ENCODE assay signal across 23 cellular contexts in genomic region chr1:84086189-84086588, GRCh38.
"Had no signal": no experiment of that assay in that cellular context is flagged by ENCODE, and none has a peak within 500 bp of the region (broad histone marks: within the 10 kb centered on the region; RNA-seq: fewer than 3 reads in every experiment).

No MANE protein-coding gene starts in this region.

- H3K9me3 ChIP-seq: right lobe of liver, testis, vagina had no signal

- H3K4me1 ChIP-seq: parathyroid adenoma, right lobe of liver, vagina had no signal

- H3K36me3 ChIP-seq: right lobe of liver, vagina, WERI-Rb-1 had no signal

- ATAC-seq: activated CD8-positive, alpha-beta T cell treated with anti-CD3 and anti-CD28 coated beads, Interleukin-2, amount 10 ng/mL, durations not matched to agents 7 days and 5 days; activated T-helper 17 cell treated with anti-CD3 and anti-CD28 coated beads, Interleukin-2, amount 50 U/mL, for 72 hours; esophagus mucosa; left ventricle myocardium superior; right lobe of liver had no signal

- H3K27ac ChIP-seq: hepatocyte, parathyroid adenoma, right lobe of liver, testis, vagina, WERI-Rb-1 had no signal

- H3K4me3 ChIP-seq: hepatocyte, right lobe of liver, testis, vagina had no signal

- DNase-seq: activated CD4-positive, alpha-beta T cell treated with anti-CD3 and anti-CD28 coated beads for 1 hour; activated CD4-positive, alpha-beta T cell treated with anti-CD3 and anti-CD28 coated beads, Interleukin-2, amount 50 U/mL, for 1 hour; activated CD8-positive, alpha-beta T cell treated with anti-CD3 and anti-CD28 coated beads, Interleukin-2, amount 10 ng/mL, durations not matched to agents 7 days and 5 days; activated naive CD4-positive, alpha-beta T cell treated with Interleukin-2 at 50 U/mL for 16 hours; activated naive CD8-positive, alpha-beta T cell treated with anti-CD3 and anti-CD28 coated beads for 36 hours; central memory CD4-positive, alpha-beta T cell; effector memory CD4-positive, alpha-beta T cell; foreskin melanocyte; immature natural killer cell; left ventricle myocardium superior; nephron progenitor cell; small intestine; stimulated activated CD4-positive, alpha-beta T cell treated with anti-CD3 and anti-CD28 coated beads, Interleukin-15, amount 100 ng/mL, for 24 hours; stimulated activated naive CD4-positive, alpha-beta T cell; testis; trophoblast cell; WERI-Rb-1 had no signal
